Comparison of ENCODE assay signal across 1 cellular context in the genomic region with DNA sequence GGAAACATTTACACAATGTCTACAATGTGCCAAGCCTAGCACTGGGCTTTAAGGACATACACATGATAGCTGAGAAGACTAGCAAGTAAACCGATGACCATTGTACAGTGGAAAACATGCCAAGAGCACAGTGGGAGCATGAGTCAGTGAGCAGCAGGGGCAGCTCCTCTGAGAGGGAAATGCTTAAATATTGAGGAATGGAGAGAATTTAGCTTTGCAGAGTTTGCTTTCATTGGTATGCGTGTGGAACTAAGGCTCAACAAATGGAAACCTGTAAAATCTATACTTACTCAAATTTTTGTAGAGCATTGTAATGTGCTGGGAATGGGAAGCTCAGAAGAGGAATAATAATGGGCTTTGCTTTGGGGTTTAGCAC.
TF ChIP-seq lines count a peak whose summit lies in the region.

No MANE protein-coding gene starts in this region.

TF ChIP-seq in WTC11, 78 proteins besides CTCF, POLR2A, EP300 and RAD21 (continued from another document):
- TF ChIP-seq, protein P1, sequence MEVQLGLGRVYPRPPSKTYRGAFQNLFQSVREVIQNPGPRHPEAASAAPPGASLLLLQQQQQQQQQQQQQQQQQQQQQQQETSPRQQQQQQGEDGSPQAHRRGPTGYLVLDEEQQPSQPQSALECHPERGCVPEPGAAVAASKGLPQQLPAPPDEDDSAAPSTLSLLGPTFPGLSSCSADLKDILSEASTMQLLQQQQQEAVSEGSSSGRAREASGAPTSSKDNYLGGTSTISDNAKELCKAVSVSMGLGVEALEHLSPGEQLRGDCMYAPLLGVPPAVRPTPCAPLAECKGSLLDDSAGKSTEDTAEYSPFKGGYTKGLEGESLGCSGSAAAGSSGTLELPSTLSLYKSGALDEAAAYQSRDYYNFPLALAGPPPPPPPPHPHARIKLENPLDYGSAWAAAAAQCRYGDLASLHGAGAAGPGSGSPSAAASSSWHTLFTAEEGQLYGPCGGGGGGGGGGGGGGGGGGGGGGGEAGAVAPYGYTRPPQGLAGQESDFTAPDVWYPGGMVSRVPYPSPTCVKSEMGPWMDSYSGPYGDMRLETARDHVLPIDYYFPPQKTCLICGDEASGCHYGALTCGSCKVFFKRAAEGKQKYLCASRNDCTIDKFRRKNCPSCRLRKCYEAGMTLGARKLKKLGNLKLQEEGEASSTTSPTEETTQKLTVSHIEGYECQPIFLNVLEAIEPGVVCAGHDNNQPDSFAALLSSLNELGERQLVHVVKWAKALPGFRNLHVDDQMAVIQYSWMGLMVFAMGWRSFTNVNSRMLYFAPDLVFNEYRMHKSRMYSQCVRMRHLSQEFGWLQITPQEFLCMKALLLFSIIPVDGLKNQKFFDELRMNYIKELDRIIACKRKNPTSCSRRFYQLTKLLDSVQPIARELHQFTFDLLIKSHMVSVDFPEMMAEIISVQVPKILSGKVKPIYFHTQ (CRISPR knock-in tag; IDR thresholded peaks at IDR 0.05) = no peak
- TF ChIP-seq CBFB (CRISPR knock-in tag; IDR thresholded peaks at IDR 0.05; ENCODE audit: low read depth) (no peak), ZNF121 (CRISPR knock-in tag; IDR thresholded peaks at IDR 0.05) (no peak)
- TF ChIP-seq, protein P2, sequence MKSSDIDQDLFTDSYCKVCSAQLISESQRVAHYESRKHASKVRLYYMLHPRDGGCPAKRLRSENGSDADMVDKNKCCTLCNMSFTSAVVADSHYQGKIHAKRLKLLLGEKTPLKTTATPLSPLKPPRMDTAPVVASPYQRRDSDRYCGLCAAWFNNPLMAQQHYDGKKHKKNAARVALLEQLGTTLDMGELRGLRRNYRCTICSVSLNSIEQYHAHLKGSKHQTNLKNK (CRISPR knock-in tag; IDR thresholded peaks at IDR 0.05) = no peak
- TF ChIP-seq, protein P3, sequence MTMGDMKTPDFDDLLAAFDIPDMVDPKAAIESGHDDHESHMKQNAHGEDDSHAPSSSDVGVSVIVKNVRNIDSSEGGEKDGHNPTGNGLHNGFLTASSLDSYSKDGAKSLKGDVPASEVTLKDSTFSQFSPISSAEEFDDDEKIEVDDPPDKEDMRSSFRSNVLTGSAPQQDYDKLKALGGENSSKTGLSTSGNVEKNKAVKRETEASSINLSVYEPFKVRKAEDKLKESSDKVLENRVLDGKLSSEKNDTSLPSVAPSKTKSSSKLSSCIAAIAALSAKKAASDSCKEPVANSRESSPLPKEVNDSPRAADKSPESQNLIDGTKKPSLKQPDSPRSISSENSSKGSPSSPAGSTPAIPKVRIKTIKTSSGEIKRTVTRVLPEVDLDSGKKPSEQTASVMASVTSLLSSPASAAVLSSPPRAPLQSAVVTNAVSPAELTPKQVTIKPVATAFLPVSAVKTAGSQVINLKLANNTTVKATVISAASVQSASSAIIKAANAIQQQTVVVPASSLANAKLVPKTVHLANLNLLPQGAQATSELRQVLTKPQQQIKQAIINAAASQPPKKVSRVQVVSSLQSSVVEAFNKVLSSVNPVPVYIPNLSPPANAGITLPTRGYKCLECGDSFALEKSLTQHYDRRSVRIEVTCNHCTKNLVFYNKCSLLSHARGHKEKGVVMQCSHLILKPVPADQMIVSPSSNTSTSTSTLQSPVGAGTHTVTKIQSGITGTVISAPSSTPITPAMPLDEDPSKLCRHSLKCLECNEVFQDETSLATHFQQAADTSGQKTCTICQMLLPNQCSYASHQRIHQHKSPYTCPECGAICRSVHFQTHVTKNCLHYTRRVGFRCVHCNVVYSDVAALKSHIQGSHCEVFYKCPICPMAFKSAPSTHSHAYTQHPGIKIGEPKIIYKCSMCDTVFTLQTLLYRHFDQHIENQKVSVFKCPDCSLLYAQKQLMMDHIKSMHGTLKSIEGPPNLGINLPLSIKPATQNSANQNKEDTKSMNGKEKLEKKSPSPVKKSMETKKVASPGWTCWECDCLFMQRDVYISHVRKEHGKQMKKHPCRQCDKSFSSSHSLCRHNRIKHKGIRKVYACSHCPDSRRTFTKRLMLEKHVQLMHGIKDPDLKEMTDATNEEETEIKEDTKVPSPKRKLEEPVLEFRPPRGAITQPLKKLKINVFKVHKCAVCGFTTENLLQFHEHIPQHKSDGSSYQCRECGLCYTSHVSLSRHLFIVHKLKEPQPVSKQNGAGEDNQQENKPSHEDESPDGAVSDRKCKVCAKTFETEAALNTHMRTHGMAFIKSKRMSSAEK (CRISPR knock-in tag; IDR thresholded peaks at IDR 0.05; ENCODE audit: borderline replicate concordance) = no peak
